ENCODE assay signal across 8 cellular contexts in the genomic region with DNA sequence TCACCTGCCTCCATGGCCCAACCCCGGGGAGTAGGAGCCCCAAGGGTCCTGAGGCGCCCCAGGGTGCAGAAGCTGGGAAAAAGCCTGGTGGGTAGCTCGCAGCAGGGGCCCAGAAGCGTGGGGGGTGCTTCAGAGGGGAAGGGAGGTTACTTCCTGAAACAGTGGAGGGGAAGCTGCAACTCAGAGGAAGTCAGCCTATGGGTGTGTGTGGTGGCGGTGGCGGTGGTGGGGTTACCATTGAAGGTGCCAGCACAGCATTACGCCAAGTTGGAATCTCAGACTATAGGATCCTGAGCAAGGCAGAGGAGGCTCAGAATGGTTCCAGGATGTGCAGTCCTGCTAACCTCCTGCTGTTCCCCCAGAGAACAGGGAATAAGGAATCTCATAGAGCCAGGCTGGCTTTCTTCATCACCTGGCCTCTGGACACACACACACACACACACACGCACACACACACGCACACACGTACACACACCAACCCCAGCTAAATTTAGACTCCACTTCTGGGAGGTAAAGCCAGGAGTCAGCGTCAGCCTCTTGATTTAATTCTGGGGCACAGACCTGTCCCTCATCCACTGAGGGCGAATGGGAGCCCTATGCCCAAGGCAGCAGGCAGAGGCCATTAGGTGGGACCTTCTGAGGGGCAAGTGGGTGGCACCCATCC. TPM values are rescaled to one million over a fixed set of nuclear protein-coding genes. Genes with fewer than 3 reads are reported as not detected.
DNase-seq lines count a peak whose midpoint lies in the region; ATAC-seq, FAIRE-seq and TF ChIP-seq lines count a peak whose summit lies in the region.

No MANE protein-coding gene starts in this region.

- TF ChIP-seq CTCF in A549 (IDR thresholded peaks at IDR 0.05) (no peak), Panc1 (IDR thresholded peaks at IDR 0.05) (no peak), gastroesophageal sphincter (IDR thresholded peaks at IDR 0.05) (no peak)

- H3K27ac ChIP-seq in A549 (peak overlapping the region; percentile 98 to 99), Panc1 (ENCODE audit: low read length) (peak overlapping the region; percentile 78), gastroesophageal sphincter (peak overlapping the region; percentile 89 to 99 (median 98)), trophoblast cell (ENCODE audit: low read depth, low read length) (peak overlapping the region; percentile 57)

- peaks cover 9% of the 10 kb centered on the region for H3K79me1 ChIP-seq in trophoblast cell (ENCODE audit: low read length)

- in situ Hi-C loops in Panc1 (cut with HindIII; ENCODE audit: low pct_unique_long_range_greater_than_20kb, low sequenced_read_pairs) = no loop called here

- FAIRE-seq in A549 (lab: Jason Lieb, UNC) = no peak

- peak; percentile 36 to 58; a peak in 4 of 6 replicates for ATAC-seq in A549
- ATAC-seq in GM19395 (IDR thresholded peaks at IDR 0.05; ENCODE audit: unreplicated experiment) = peak; percentile 40
- ATAC-seq in Panc1 = peak; percentile 20
- peak; percentile 17 for ATAC-seq in gastroesophageal sphincter

- H3K18ac ChIP-seq in trophoblast cell (ENCODE audit: low read length) = peak overlapping the region; percentile 13

- TF ChIP-seq RAD21 in A549 (conservative IDR thresholded peaks at IDR 0.05 in 1 of 2, IDR thresholded peaks at IDR 0.05 in 1 of 2) = no peak

- peak overlapping the region; percentile 9 for H4K12ac ChIP-seq in trophoblast cell (ENCODE audit: low read depth, low read length)

- DNase-seq in A549 (ENCODE audit: low read depth in 1 of 2, low spot score in 1 of 2) (peak in 1 of 2 experiments; percentile 55), Panc1 (ENCODE audit: low read depth, low spot score) (no peak), trophoblast cell (peak in 1 of 2 donors; percentile 30), ureter (ENCODE audit: low spot score) (peak; percentile 68), HK-2 (ENCODE audit: unreplicated experiment) (no peak)
- peak; percentile 58 for DNase-seq in activated T-helper 9 cell treated with anti-CD3 and anti-CD28 coated beads, Interleukin-2, amount 50 U/mL, for 16 hours (ENCODE audit: low read depth)

- H3K27me3 ChIP-seq in Panc1 (ENCODE audit: control insufficient read depth, insufficient read depth, low read length) = no peaks in the 10 kb centered on the region
- H3K27me3 ChIP-seq in gastroesophageal sphincter = no peaks in the 10 kb centered on the region
- H3K27me3 ChIP-seq in trophoblast cell (ENCODE audit: insufficient read depth, low read length) = no peaks in the 10 kb centered on the region

- peak overlapping the region; percentile 89 for H2AFZ ChIP-seq in trophoblast cell (ENCODE audit: insufficient read depth, low read length, poor library complexity)

- peak overlapping the region; percentile 8 for H2AK5ac ChIP-seq in trophoblast cell (ENCODE audit: low read length)

- peak overlapping the region; percentile 89 for H3K4me2 ChIP-seq in A549
- peak overlapping the region; percentile 91 for H3K4me2 ChIP-seq in trophoblast cell (ENCODE audit: low read length)

- no TSS peak for BruUV-seq in Panc1 (replicated peaks; lab: Mats Ljungman, UMichigan)

- intact Hi-C loops in Panc1 (cut with micrococcal nuclease; ENCODE audit: unreplicated experiment) = no loop called here

- CTCF ChIA-PET in A549 (lab: Yijun Ruan, JAX) = interaction anchor here (0.9 to 5.8 kb wide), 26 partner anchors 8 to 412 kb away, joined by 3 to 75 read pairs (median 5); partner anchors contain the start of genes CREB3L4, CRTC2, RAB13 and SLC39A1
- CTCF ChIA-PET in Panc1 (lab: Charles Lee) = interaction anchor here (0.6 to 1.1 kb wide), 2 partner anchors 42 to 434 kb away, joined by 4 to 7 read pairs; no protein-coding TSS in a partner anchor

- POLR2A ChIA-PET in A549 (lab: Yijun Ruan, JAX) = interaction anchor here (1.0 to 1.9 kb wide), 7 partner anchors 14 to 311 kb away, joined by 3 to 16 read pairs (median 3); partner anchors contain the start of genes CHTOP, CREB3L4, GATAD2B and INTS3
- POLR2A ChIA-PET in Panc1 (lab: Charles Lee) = no interaction called here

- no peak overlapping the region for H2BK12ac ChIP-seq in trophoblast cell (ENCODE audit: low read length)

- peak overlapping the region; percentile 89 for H4K91ac ChIP-seq in trophoblast cell (ENCODE audit: low read depth, low read length)

- H2BK120ac ChIP-seq in trophoblast cell (ENCODE audit: insufficient read depth, low read length, poor library complexity) = no peak overlapping the region

- 49% methylated on average over 11 of the region's 12 CpGs for WGBS in A549 (ENCODE audit: missing lambda C conversion rate)
- WGBS in gastroesophageal sphincter (ENCODE audit: low coverage in 1 of 2), 2 donors = 13 to 44% methylated on average over 3 of the region's 12 CpGs
- WGBS in trophoblast cell (ENCODE audit: extremely low coverage, insufficient coverage, insufficient read length) = no CpG with 5 or more reads among the region's 12 CpGs

- H3K23ac ChIP-seq in trophoblast cell (ENCODE audit: low read length) = no peak overlapping the region

- TF ChIP-seq POLR2A in A549 (IDR thresholded peaks at IDR 0.05; ENCODE audit: low read length) = no peak
- no peak for TF ChIP-seq POLR2A in gastroesophageal sphincter (IDR thresholded peaks at IDR 0.05)

- H3K79me2 ChIP-seq in trophoblast cell (ENCODE audit: control insufficient read depth, insufficient read depth, low read length, poor library complexity) = peaks cover 10% of the 10 kb centered on the region

- no peak overlapping the region for H2BK5ac ChIP-seq in trophoblast cell (ENCODE audit: low read depth, low read length, poor library complexity)

- H3K36me3 ChIP-seq in Panc1 (ENCODE audit: control insufficient read depth, insufficient read depth, low read length) (no peaks in the 10 kb centered on the region; the same call in 1 of the 2 replicates), gastroesophageal sphincter (peaks cover 0 to 72% of the 10 kb centered on the region in 2 donors), trophoblast cell (ENCODE audit: control insufficient read depth in 1 of 2, insufficient read depth in 2 of 2, low read length in 2 of 2) (peaks cover 45 to 56% of the 10 kb centered on the region in 2 experiments)

- TF ChIP-seq EP300 in A549 (IDR thresholded peaks at IDR 0.05) (no peak), gastroesophageal sphincter (IDR thresholded peaks at IDR 0.05) (no peak)

- H3K4me3 ChIP-seq in A549 (peak overlapping the region; percentile 99), Panc1 (ENCODE audit: low read depth in 2 of 2, low read length in 2 of 2) (peak overlapping the region; percentile 77 to 78), gastroesophageal sphincter (peak overlapping the region; percentile 76 to 99), trophoblast cell (ENCODE audit: low read depth, low read length) (peak overlapping the region; percentile 90)

- H4K8ac ChIP-seq in trophoblast cell (ENCODE audit: low read depth, low read length) = peak overlapping the region; percentile 83

- H3K9me3 ChIP-seq in A549 (no peaks in the 10 kb centered on the region), Panc1 (ENCODE audit: control insufficient read depth, insufficient read depth, low read depth, low read length) (no peaks in the 10 kb centered on the region), gastroesophageal sphincter (no peaks in the 10 kb centered on the region), trophoblast cell (ENCODE audit: insufficient read depth, low read depth, low read length) (peaks cover 1% of the 10 kb centered on the region)

- peaks cover 16% of the 10 kb centered on the region for H3K4me1 ChIP-seq in A549
- H3K4me1 ChIP-seq in Panc1 (ENCODE audit: control insufficient read depth, insufficient read depth, low read length) = peaks cover 14% of the 10 kb centered on the region
- H3K4me1 ChIP-seq in gastroesophageal sphincter = peaks cover 0 to 42% (median 9%) of the 10 kb centered on the region in 3 donors
- H3K4me1 ChIP-seq in trophoblast cell (ENCODE audit: control insufficient read depth in 1 of 2, insufficient read depth in 2 of 2, low read length in 2 of 2) = peaks cover 4 to 9% of the 10 kb centered on the region in 2 experiments

- peak overlapping the region; percentile 72 for H3K9ac ChIP-seq in trophoblast cell (ENCODE audit: low read length)

- peak overlapping the region; percentile 27 for H3K4ac ChIP-seq in trophoblast cell (ENCODE audit: low read depth, low read length)

- H3K14ac ChIP-seq in trophoblast cell (ENCODE audit: low read length) = peak overlapping the region; percentile 31

RNA-seq across cellular contexts. Expression of gene DENND4B, which starts 1.3 kb away (rescaled TPM):
- polyA plus RNA-seq in A549 (2011; rRNA removed) (18.7 and 24.1 TPM in 2 replicates), A549 (2017; fragmentation: RNase III; extraction: RNeasy Plus Mini Kit Qiagen cat#74134 plus additional on column Dnase treatment) (37.0 to 44.0 TPM (median 43.3 TPM) in 3 replicates)
- 35.9 and 47.7 TPM in 2 replicates for polyA plus RNA-seq in A549 (2012; cell fraction: cytosol; rRNA removed)
- polyA plus RNA-seq in A549 (2012; cell fraction: nucleus; rRNA removed) = 219 and 307 TPM in 2 replicates
- polyA minus RNA-seq in A549 (2011; rRNA and poly(A)+ RNA removed) = 32.5 and 43.4 TPM in 2 replicates
- total RNA-seq in Panc1 (2021; ENCODE audit: unreplicated experiment) (56.2 TPM), gastroesophageal sphincter (10 to 100 TPM; 10.2 to 46.5 (median 32.3) TPM), ureter (69.4 TPM)
- 57.3 TPM for polyA plus RNA-seq in Panc1 (2012; ENCODE audit: insufficient read length)
- 20.7 and 22.0 TPM in 2 replicates for polyA plus RNA-seq in trophoblast cell (2013)

RNA-seq across cellular contexts. Expression of gene CRTC2, which starts 13.1 kb away (rescaled TPM):
- 19.7 and 23.9 TPM in 2 replicates for polyA plus RNA-seq in A549 (2011; rRNA removed)
- polyA plus RNA-seq in A549 (2012; cell fraction: cytosol; rRNA removed) = 18.3 and 23.3 TPM in 2 replicates
- polyA plus RNA-seq in A549 (2012; cell fraction: nucleus; rRNA removed) = 48.0 and 61.6 TPM in 2 replicates
- polyA plus RNA-seq in A549 (2017; fragmentation: RNase III; extraction: RNeasy Plus Mini Kit Qiagen cat#74134 plus additional on column Dnase treatment) = 19.1 to 22.3 TPM (median 21.6 TPM) in 3 replicates
- polyA minus RNA-seq in A549 (2011; rRNA and poly(A)+ RNA removed) = 55.1 and 61.7 TPM in 2 replicates
- 39.3 TPM for total RNA-seq in Panc1 (2021; ENCODE audit: unreplicated experiment)
- 47.6 TPM for polyA plus RNA-seq in Panc1 (2012; ENCODE audit: insufficient read length)
- 10 to 100 TPM; 13.9 to 21.2 (median 15.6) TPM for total RNA-seq in gastroesophageal sphincter
- polyA plus RNA-seq in trophoblast cell (2013) = 37.4 and 41.0 TPM in 2 replicates
- 32.7 TPM for total RNA-seq in ureter

RNA-seq across cellular contexts. Expression of gene SLC39A1, which starts 18.1 kb away (rescaled TPM):
- polyA plus RNA-seq in A549 (2011; rRNA removed) (80.6 and 90.8 TPM in 2 replicates), A549 (2017; fragmentation: RNase III; extraction: RNeasy Plus Mini Kit Qiagen cat#74134 plus additional on column Dnase treatment) (95.6 to 108 TPM (median 104 TPM) in 3 replicates)
- polyA plus RNA-seq in A549 (2012; cell fraction: cytosol; rRNA removed) = 87.4 and 122 TPM in 2 replicates
- polyA plus RNA-seq in A549 (2012; cell fraction: nucleus; rRNA removed) = 92.1 and 95.1 TPM in 2 replicates
- 58.9 and 67.1 TPM in 2 replicates for polyA minus RNA-seq in A549 (2011; rRNA and poly(A)+ RNA removed)
- total RNA-seq in Panc1 (2021; ENCODE audit: unreplicated experiment) (158 TPM), gastroesophageal sphincter (100 to 1,000 TPM in 3 of 4 donors, 10 to 100 TPM in 1; 64.8 to 115 (median 106) TPM), ureter (62.6 TPM)
- polyA plus RNA-seq in Panc1 (2012; ENCODE audit: insufficient read length) = 185 TPM
- polyA plus RNA-seq in trophoblast cell (2013) = 118 and 119 TPM in 2 replicates

RNA-seq across cellular contexts. Expression of gene CREB3L4, which starts 22.4 kb away (rescaled TPM):
- 14.3 and 18.0 TPM in 2 replicates for polyA plus RNA-seq in A549 (2011; rRNA removed)
- polyA plus RNA-seq in A549 (2012; cell fraction: cytosol; rRNA removed) = 13.4 and 15.5 TPM in 2 replicates
- polyA plus RNA-seq in A549 (2012; cell fraction: nucleus; rRNA removed) = 20.4 and 22.4 TPM in 2 replicates
- 6.5 to 11.7 TPM (median 10.1 TPM) in 3 replicates for polyA plus RNA-seq in A549 (2017; fragmentation: RNase III; extraction: RNeasy Plus Mini Kit Qiagen cat#74134 plus additional on column Dnase treatment)
- polyA minus RNA-seq in A549 (2011; rRNA and poly(A)+ RNA removed) = 13.2 and 17.2 TPM in 2 replicates
- 12.3 TPM for total RNA-seq in Panc1 (2021; ENCODE audit: unreplicated experiment)
- 14.8 TPM for polyA plus RNA-seq in Panc1 (2012; ENCODE audit: insufficient read length)
- 10 to 100 TPM in 1 of 4 donors, 1 to 10 TPM in 3; 5.1 to 10.4 (median 6.8) TPM for total RNA-seq in gastroesophageal sphincter
- polyA plus RNA-seq in trophoblast cell (2013) = 7.7 and 8.0 TPM in 2 replicates
- total RNA-seq in ureter = 13.9 TPM

RNA-seq across cellular contexts. Expression of gene GATAD2B, which starts 22.5 kb away (rescaled TPM):
- polyA plus RNA-seq in A549 (2011; rRNA removed) = 4.9 and 11.5 TPM in 2 replicates
- 3.1 and 4.9 TPM in 2 replicates for polyA plus RNA-seq in A549 (2012; cell fraction: cytosol; rRNA removed)
- 5.6 and 6.4 TPM in 2 replicates for polyA plus RNA-seq in A549 (2012; cell fraction: nucleus; rRNA removed)
- 7.2 to 8.9 TPM (median 8.2 TPM) in 3 replicates for polyA plus RNA-seq in A549 (2017; fragmentation: RNase III; extraction: RNeasy Plus Mini Kit Qiagen cat#74134 plus additional on column Dnase treatment)
- polyA minus RNA-seq in A549 (2011; rRNA and poly(A)+ RNA removed) = 21.4 and 32.9 TPM in 2 replicates
- 47.2 TPM for total RNA-seq in Panc1 (2021; ENCODE audit: unreplicated experiment)
- polyA plus RNA-seq in Panc1 (2012; ENCODE audit: insufficient read length) = 10.9 TPM
- total RNA-seq in gastroesophageal sphincter = 10 to 100 TPM; 18.4 to 30.8 (median 23.8) TPM
- polyA plus RNA-seq in trophoblast cell (2013) = 22.8 and 23.4 TPM in 2 replicates
- 43.1 TPM for total RNA-seq in ureter

Comparison
In these comparisons a context has a peak if more than half of its experiments do, and no peak if none do; other contexts are left out.
1. DNase-seq: peak in activated T-helper 9 cell treated with anti-CD3 and anti-CD28 coated beads, Interleukin-2, amount 50 U/mL, for 16 hours (single experiment) and ureter (single experiment); none in Panc1 (single experiment) and HK-2 (single experiment).
2. Peak in every context shown above with its lines, with median percentiles within 50 percentile points of each other: ATAC-seq, H3K27ac ChIP-seq and H3K4me3 ChIP-seq.